2 cellular contexts compared by ENCODE assay signal in genomic region chr19:35015576-35016351, GRCh38.
TF ChIP-seq lines count a peak whose summit lies in the region.

No MANE protein-coding gene starts in this region.

TF ChIP-seq in K562, 482 proteins besides CTCF, POLR2A, EP300 and RAD21:
- TF ChIP-seq RBFOX2 (IDR thresholded peaks at IDR 0.05; ENCODE audit: low read depth, low read length) (0 out of 2 replicates have a peak, but pooled peaks have one; percentile 30), BRCA1 (IDR thresholded peaks at IDR 0.05) (no peak), BRCA1 (CRISPR knock-in tag; IDR thresholded peaks at IDR 0.05) (0 out of 2 replicates have a peak, but pooled peaks have one; percentile 55), RBM25 (IDR thresholded peaks at IDR 0.05; ENCODE audit: low read depth, low read length, severe bottlenecking) (peak; percentile 52), DIDO1 (tag; IDR thresholded peaks at IDR 0.05; ENCODE audit: low read depth) (no peak), POLR2G (IDR thresholded peaks at IDR 0.05; ENCODE audit: low read depth, low read length) (peak; percentile 51; the same call in 1 of the 2 replicates), KDM4B (IDR thresholded peaks at IDR 0.05; ENCODE audit: borderline replicate concordance in 2 of 2, low read depth in 1 of 2) (no peak), KDM1A (IDR thresholded peaks at IDR 0.05) (peak in 1 of 2 experiments; percentile 34; a peak in 1 of 4 replicates), ZNF232 (CRISPR knock-in tag; IDR thresholded peaks at IDR 0.05) (no peak), GTF2E2 (tag; IDR thresholded peaks at IDR 0.05) (no peak)
- TF ChIP-seq, protein P1, sequence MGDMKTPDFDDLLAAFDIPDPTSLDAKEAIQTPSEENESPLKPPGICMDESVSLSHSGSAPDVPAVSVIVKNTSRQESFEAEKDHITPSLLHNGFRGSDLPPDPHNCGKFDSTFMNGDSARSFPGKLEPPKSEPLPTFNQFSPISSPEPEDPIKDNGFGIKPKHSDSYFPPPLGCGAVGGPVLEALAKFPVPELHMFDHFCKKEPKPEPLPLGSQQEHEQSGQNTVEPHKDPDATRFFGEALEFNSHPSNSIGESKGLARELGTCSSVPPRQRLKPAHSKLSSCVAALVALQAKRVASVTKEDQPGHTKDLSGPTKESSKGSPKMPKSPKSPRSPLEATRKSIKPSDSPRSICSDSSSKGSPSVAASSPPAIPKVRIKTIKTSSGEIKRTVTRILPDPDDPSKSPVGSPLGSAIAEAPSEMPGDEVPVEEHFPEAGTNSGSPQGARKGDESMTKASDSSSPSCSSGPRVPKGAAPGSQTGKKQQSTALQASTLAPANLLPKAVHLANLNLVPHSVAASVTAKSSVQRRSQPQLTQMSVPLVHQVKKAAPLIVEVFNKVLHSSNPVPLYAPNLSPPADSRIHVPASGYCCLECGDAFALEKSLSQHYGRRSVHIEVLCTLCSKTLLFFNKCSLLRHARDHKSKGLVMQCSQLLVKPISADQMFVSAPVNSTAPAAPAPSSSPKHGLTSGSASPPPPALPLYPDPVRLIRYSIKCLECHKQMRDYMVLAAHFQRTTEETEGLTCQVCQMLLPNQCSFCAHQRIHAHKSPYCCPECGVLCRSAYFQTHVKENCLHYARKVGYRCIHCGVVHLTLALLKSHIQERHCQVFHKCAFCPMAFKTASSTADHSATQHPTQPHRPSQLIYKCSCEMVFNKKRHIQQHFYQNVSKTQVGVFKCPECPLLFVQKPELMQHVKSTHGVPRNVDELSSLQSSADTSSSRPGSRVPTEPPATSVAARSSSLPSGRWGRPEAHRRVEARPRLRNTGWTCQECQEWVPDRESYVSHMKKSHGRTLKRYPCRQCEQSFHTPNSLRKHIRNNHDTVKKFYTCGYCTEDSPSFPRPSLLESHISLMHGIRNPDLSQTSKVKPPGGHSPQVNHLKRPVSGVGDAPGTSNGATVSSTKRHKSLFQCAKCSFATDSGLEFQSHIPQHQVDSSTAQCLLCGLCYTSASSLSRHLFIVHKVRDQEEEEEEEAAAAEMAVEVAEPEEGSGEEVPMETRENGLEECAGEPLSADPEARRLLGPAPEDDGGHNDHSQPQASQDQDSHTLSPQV (IDR thresholded peaks at IDR 0.05), result no peak

TF ChIP-seq in WTC11, 78 proteins besides CTCF, POLR2A, EP300 and RAD21:
- no peak for TF ChIP-seq ZNF219 (CRISPR knock-in tag; IDR thresholded peaks at IDR 0.05; ENCODE audit: borderline replicate concordance)
- TF ChIP-seq ZNF416 (CRISPR knock-in tag; IDR thresholded peaks at IDR 0.05), result no peak
- TF ChIP-seq SMAD3 (CRISPR knock-in tag; IDR thresholded peaks at IDR 0.05; ENCODE audit: borderline replicate concordance), result no peak
- no peak for TF ChIP-seq CREM (CRISPR knock-in tag; IDR thresholded peaks at IDR 0.05)
- no peak for TF ChIP-seq RORB (CRISPR knock-in tag; IDR thresholded peaks at IDR 0.05)
- TF ChIP-seq ZBTB21 (CRISPR knock-in tag; IDR thresholded peaks at IDR 0.05; ENCODE audit: borderline replicate concordance), result no peak
- no peak for TF ChIP-seq ZNF317 (CRISPR knock-in tag; IDR thresholded peaks at IDR 0.05; ENCODE audit: borderline replicate concordance, low read depth)
- TF ChIP-seq, protein P2, sequence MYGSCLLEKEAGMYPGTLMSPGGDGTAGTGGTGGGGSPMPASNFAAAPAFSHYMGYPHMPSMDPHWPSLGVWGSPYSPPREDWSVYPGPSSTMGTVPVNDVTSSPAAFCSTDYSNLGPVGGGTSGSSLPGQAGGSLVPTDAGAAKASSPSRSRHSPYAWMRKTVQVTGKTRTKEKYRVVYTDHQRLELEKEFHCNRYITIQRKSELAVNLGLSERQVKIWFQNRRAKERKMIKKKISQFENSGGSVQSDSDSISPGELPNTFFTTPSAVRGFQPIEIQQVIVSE (CRISPR knock-in tag; IDR thresholded peaks at IDR 0.05; ENCODE audit: borderline replicate concordance), result no peak
- TF ChIP-seq ZBTB43 (CRISPR knock-in tag; IDR thresholded peaks at IDR 0.05), result no peak
- no peak for TF ChIP-seq ZNF671 (CRISPR knock-in tag; IDR thresholded peaks at IDR 0.05)
- no peak for TF ChIP-seq ZNF512 (CRISPR knock-in tag; IDR thresholded peaks at IDR 0.05; ENCODE audit: borderline replicate concordance)
- no peak for TF ChIP-seq RELA (CRISPR knock-in tag; IDR thresholded peaks at IDR 0.05; ENCODE audit: borderline replicate concordance)
- TF ChIP-seq, protein P3, sequence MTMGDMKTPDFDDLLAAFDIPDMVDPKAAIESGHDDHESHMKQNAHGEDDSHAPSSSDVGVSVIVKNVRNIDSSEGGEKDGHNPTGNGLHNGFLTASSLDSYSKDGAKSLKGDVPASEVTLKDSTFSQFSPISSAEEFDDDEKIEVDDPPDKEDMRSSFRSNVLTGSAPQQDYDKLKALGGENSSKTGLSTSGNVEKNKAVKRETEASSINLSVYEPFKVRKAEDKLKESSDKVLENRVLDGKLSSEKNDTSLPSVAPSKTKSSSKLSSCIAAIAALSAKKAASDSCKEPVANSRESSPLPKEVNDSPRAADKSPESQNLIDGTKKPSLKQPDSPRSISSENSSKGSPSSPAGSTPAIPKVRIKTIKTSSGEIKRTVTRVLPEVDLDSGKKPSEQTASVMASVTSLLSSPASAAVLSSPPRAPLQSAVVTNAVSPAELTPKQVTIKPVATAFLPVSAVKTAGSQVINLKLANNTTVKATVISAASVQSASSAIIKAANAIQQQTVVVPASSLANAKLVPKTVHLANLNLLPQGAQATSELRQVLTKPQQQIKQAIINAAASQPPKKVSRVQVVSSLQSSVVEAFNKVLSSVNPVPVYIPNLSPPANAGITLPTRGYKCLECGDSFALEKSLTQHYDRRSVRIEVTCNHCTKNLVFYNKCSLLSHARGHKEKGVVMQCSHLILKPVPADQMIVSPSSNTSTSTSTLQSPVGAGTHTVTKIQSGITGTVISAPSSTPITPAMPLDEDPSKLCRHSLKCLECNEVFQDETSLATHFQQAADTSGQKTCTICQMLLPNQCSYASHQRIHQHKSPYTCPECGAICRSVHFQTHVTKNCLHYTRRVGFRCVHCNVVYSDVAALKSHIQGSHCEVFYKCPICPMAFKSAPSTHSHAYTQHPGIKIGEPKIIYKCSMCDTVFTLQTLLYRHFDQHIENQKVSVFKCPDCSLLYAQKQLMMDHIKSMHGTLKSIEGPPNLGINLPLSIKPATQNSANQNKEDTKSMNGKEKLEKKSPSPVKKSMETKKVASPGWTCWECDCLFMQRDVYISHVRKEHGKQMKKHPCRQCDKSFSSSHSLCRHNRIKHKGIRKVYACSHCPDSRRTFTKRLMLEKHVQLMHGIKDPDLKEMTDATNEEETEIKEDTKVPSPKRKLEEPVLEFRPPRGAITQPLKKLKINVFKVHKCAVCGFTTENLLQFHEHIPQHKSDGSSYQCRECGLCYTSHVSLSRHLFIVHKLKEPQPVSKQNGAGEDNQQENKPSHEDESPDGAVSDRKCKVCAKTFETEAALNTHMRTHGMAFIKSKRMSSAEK (CRISPR knock-in tag; IDR thresholded peaks at IDR 0.05; ENCODE audit: borderline replicate concordance), result no peak
- no peak for TF ChIP-seq SMAD4 (CRISPR knock-in tag; IDR thresholded peaks at IDR 0.05)
- TF ChIP-seq SP1 (CRISPR knock-in tag; conservative IDR thresholded peaks at IDR 0.05), result no peak
